In the genomic region with DNA sequence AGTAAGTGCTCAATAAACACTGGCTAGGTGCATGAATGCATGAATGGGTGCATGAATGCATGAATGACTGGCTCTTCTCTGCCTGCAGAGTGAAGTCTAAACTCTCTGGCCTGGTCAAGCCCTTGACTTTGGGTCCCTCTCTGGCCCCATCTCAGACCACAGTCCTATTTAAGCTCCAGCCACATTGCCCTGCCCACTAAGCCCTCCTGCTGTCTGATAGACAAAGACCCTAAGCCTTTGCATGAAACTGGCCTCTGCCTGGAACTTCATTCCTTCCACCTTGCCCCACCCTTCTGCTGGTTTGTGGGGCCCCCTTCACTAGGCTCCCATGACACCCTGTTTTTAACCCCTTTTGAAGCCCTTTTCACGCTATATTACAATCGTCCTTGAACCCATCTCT, we compare ENCODE assay signal across 22 cellular contexts.
DNase-seq lines count a peak whose midpoint lies in the region; ATAC-seq and TF ChIP-seq lines count a peak whose summit lies in the region.
"Had no signal": no experiment of that assay in that cellular context is flagged by ENCODE, and none has a peak within 500 bp of the region (broad histone marks: within the 10 kb centered on the region; RNA-seq: fewer than 3 reads in every experiment).

No MANE protein-coding gene starts in this region.

- no peak overlapping the region for H2AFZ ChIP-seq in GM23338

- no peaks in the 10 kb centered on the region for H3K27me3 ChIP-seq in GM23338 (ENCODE audit: insufficient read depth)
- H3K27me3 ChIP-seq: BE2C; BLaER1 treated with 17β-estradiol and CSF1 and Interleukin-3, amounts not matched to agents 10 nM and 100 nM had no signal

- ATAC-seq in GM23338 (peak; percentile 73), GM19023 (IDR thresholded peaks at IDR 0.05; ENCODE audit: unreplicated experiment) (no peak)
- ATAC-seq: A549, GM12878, HCT116 had no signal

- H3K9me2 ChIP-seq in GM23338 (ENCODE audit: insufficient read depth): no peaks in the 10 kb centered on the region

- no peaks in the 10 kb centered on the region for H4K20me1 ChIP-seq in GM23338 (replicated peaks; ENCODE audit: insufficient read depth)

- H3K4me3 ChIP-seq in GM23338: no peak overlapping the region
- H3K4me3 ChIP-seq in coronary artery: no peak overlapping the region
- H3K4me3 ChIP-seq: A549; BLaER1 treated with 17β-estradiol and CSF1 and Interleukin-3, amounts not matched to agents 10 nM and 100 nM; GM12878 had no signal

- peaks cover 5% of the 10 kb centered on the region; the same call in 1 of the 2 replicates for H3F3A ChIP-seq in GM23338 (replicated peaks; ENCODE audit: low read depth)

- H3K27ac Mint-ChIP-seq in GM23338 (no peak overlapping the region), HFFc6 (peak overlapping the region; percentile 35; the same call in 1 of the 2 replicates), nephron (peak overlapping the region; percentile 7 to 56 (median 45))
- H3K27ac Mint-ChIP-seq: CD14-positive monocyte; CD4-positive, alpha-beta T cell; CD8-positive, alpha-beta memory T cell; H9 had no signal

- H3K4me1 Mint-ChIP-seq in GM23338 (peaks cover 22% of the 10 kb centered on the region), HFFc6 (ENCODE audit: low read depth) (peaks cover 46% of the 10 kb centered on the region), nephron (peaks cover 54% of the 10 kb centered on the region)
- H3K4me1 Mint-ChIP-seq: CD14-positive monocyte; CD8-positive, alpha-beta memory T cell had no signal

- H3K4me1 ChIP-seq in GM23338 (ENCODE audit: insufficient read depth): no peaks in the 10 kb centered on the region

- H3K79me2 ChIP-seq in GM23338 (replicated peaks; ENCODE audit: insufficient read depth): no peaks in the 10 kb centered on the region

- H3K27ac ChIP-seq in GM23338 (ENCODE audit: low read depth) (no peak overlapping the region), coronary artery (no peak overlapping the region)
- H3K27ac ChIP-seq: A549; BLaER1 treated with 17β-estradiol and CSF1 and Interleukin-3, amounts not matched to agents 10 nM and 100 nM had no signal

- H3K36me3 ChIP-seq in GM23338 (ENCODE audit: insufficient read depth): no peaks in the 10 kb centered on the region
- H3K36me3 ChIP-seq: BE2C; BLaER1 treated with 17β-estradiol and CSF1 and Interleukin-3, amounts not matched to agents 10 nM and 100 nM had no signal

- H3K27me3 Mint-ChIP-seq in GM23338 (ENCODE audit: insufficient read depth, low read depth, poor library complexity) (peaks cover 5% of the 10 kb centered on the region), HFFc6 (ENCODE audit: insufficient read depth) (peaks cover 5% of the 10 kb centered on the region), nephron (ENCODE audit: low read depth) (no peaks in the 10 kb centered on the region)
- H3K27me3 Mint-ChIP-seq: CD4-positive, alpha-beta T cell had no signal

- H3K4me3 Mint-ChIP-seq in GM23338: no peak overlapping the region
- H3K4me3 Mint-ChIP-seq in HFFc6: no peak overlapping the region
- no peak overlapping the region for H3K4me3 Mint-ChIP-seq in nephron
- H3K4me3 Mint-ChIP-seq: CD14-positive monocyte; CD4-positive, alpha-beta T cell; CD8-positive, alpha-beta memory T cell; H9 had no signal

- 0 out of 2 replicates have a peak overlapping the region, but pooled peaks have one; percentile 21 for H3K4me2 ChIP-seq in GM23338
- H3K4me2 ChIP-seq: A549; BLaER1 treated with 17β-estradiol and CSF1 and Interleukin-3, amounts not matched to agents 10 nM and 100 nM had no signal

- DNase-seq in GM23338 (ENCODE audit: low spot score) (no peak), HFFc6 (no peak), coronary artery (ENCODE audit: low spot score) (peak; percentile 40), KG1 (lab: John Stamatoyannopoulos, UW) (no peak), head of caudate nucleus (no peak)
- DNase-seq: 8988T; ACHN; AML-193; BE2C; CD4-positive, alpha-beta T cell; CD8-positive, alpha-beta memory T cell; DMS 273 treated with DMSO at 0.1 percent for 48 hours; GDM1; GOT3; H9 had no signal

- H3K9me3 Mint-ChIP-seq in GM23338 (no peaks in the 10 kb centered on the region), HFFc6 (peaks cover 3% of the 10 kb centered on the region; the same call in 1 of the 2 replicates), nephron (no peaks in the 10 kb centered on the region)
- H3K9me3 Mint-ChIP-seq: CD4-positive, alpha-beta T cell; CD8-positive, alpha-beta memory T cell; H9 had no signal

- intact Hi-C loops in head of caudate nucleus (cut with DNase I): no loop called here

- TF ChIP-seq CTCF in GM23338 (conservative IDR thresholded peaks at IDR 0.05; ENCODE audit: low read depth in 2 of 2) (no peak), HFFc6 (IDR thresholded peaks at IDR 0.05) (no peak), coronary artery (IDR thresholded peaks at IDR 0.05) (no peak), nephron (IDR thresholded peaks at IDR 0.05; ENCODE audit: unreplicated experiment in 3 of 3) (no peak)

- no peaks in the 10 kb centered on the region for H3K36me3 Mint-ChIP-seq in GM23338 (ENCODE audit: low read depth)
- peaks cover 3% of the 10 kb centered on the region; the same call in 1 of the 2 replicates for H3K36me3 Mint-ChIP-seq in HFFc6 (ENCODE audit: low read depth)
- H3K36me3 Mint-ChIP-seq in nephron (ENCODE audit: low read depth): no peaks in the 10 kb centered on the region
- H3K36me3 Mint-ChIP-seq: CD14-positive monocyte; CD8-positive, alpha-beta memory T cell had no signal

TF ChIP-seq in GM23338, 12 proteins besides CTCF, POLR2A, EP300 and RAD21 (continues in another document):
- no peak for TF ChIP-seq ZNF462 (CRISPR knock-in tag; IDR thresholded peaks at IDR 0.05)
- TF ChIP-seq CREB1 (CRISPR knock-in tag; IDR thresholded peaks at IDR 0.05; ENCODE audit: low read depth): no peak
- no peak for TF ChIP-seq ZNF114 (CRISPR knock-in tag; IDR thresholded peaks at IDR 0.05)
- TF ChIP-seq POLR2AphosphoS5 (IDR thresholded peaks at IDR 0.05; ENCODE audit: low read depth): no peak
- TF ChIP-seq NANOG (IDR thresholded peaks at IDR 0.05; ENCODE audit: borderline replicate concordance): no peak
- TF ChIP-seq ZNF331 (CRISPR knock-in tag; IDR thresholded peaks at IDR 0.05; ENCODE audit: low read depth): no peak
- TF ChIP-seq JUNB (IDR thresholded peaks at IDR 0.05; ENCODE audit: unreplicated experiment): no peak
- no peak for TF ChIP-seq EZH2phosphoT487 (IDR thresholded peaks at IDR 0.05; ENCODE audit: unreplicated experiment)
- TF ChIP-seq EZH2 (IDR thresholded peaks at IDR 0.05; ENCODE audit: low read depth, unreplicated experiment): no peak
